In the genomic region with DNA sequence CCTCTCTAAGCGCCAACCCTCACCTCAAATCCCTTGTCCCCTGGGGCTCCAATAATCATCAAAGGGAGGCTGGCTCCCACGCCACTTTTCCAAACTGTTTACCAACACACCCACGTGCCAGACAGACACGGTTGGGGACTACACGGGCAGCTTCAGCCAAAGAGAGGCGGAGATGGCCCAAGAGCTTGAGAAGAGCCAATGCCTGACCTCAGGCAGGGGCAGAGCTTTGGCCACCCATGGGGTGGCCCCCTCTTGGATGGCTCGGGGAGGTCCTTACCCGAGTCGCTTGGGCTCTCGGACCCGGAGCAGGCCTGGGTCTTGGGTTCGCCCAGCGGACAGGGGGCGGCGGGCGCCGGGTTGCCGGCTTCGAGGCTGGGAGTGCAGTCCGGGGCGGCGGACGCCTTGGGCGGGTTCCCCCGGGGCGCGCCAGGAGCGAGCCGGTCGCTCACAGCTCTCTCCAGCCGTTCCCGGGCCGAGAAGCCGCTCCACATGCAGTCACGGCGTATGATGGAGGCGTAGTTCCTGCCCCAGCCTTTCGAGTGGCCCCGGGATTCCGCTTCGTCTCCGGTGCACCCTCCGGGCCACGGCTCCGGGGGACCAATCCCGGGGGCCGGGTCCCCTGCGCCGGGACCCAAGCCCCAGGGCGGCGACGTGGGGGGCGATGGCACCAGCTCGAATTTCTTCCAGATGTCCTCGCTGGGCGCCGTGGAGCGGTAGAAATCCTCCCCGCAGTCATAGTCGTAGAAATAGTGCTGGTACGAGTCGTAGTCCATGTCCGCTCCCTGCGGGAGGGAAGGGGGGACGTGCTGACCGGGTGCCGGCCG, we compare ENCODE assay signal across 8 cellular contexts. TPM values are rescaled to one million over a fixed set of nuclear protein-coding genes. Genes with fewer than 3 reads are reported as not detected.
DNase-seq lines count a peak whose midpoint lies in the region; ATAC-seq and TF ChIP-seq lines count a peak whose summit lies in the region.

No MANE protein-coding gene starts in this region.

- H3K9me3 Mint-ChIP-seq in Calu3 (ENCODE audit: low read depth, unreplicated experiment): no peaks in the 10 kb centered on the region
- no peaks in the 10 kb centered on the region for H3K9me3 Mint-ChIP-seq in T-cell

- H3K9me3 ChIP-seq in neural cell (ENCODE audit: low read length): no peaks in the 10 kb centered on the region

- H2AFZ ChIP-seq in neural cell (ENCODE audit: low read depth, low read length): peak overlapping the region; percentile 54

- intact Hi-C loops in Calu3 (cut with micrococcal nuclease; ENCODE audit: unreplicated experiment): loop anchor here (5.0 kb wide), 1 partner anchor 54 kb away; no protein-coding TSS in a partner anchor

- ATAC-seq in HG02678 (IDR thresholded peaks at IDR 0.05; ENCODE audit: unreplicated experiment) (peak; percentile 9), T-cell (replicated peaks in 1 of 4) (peak in 3 of 4 experiments; percentile 3 to 8 (median 4)), esophagus mucosa (peak; percentile 13)

- no peaks in the 10 kb centered on the region for H3K27me3 ChIP-seq in neural cell (ENCODE audit: insufficient read depth, low read depth, low read length)

- H3K36me3 Mint-ChIP-seq in Calu3 (ENCODE audit: insufficient read depth, unreplicated experiment) (peaks cover 14% of the 10 kb centered on the region), T-cell (no peaks in the 10 kb centered on the region)

- H3K27ac Mint-ChIP-seq in Calu3 (ENCODE audit: unreplicated experiment) (no peak overlapping the region), T-cell (no peak overlapping the region)

- H4K20me1 ChIP-seq in neural cell (ENCODE audit: insufficient read depth): no peaks in the 10 kb centered on the region

- H3F3A ChIP-seq in neural cell (ENCODE audit: insufficient read depth, low read length, poor library complexity, severe bottlenecking): no peaks in the 10 kb centered on the region

- peak overlapping the region; percentile 99 for H3K4me3 ChIP-seq in neural cell (ENCODE audit: low read length)

- peak overlapping the region; percentile 68 for H3K27ac ChIP-seq in neural cell (ENCODE audit: low read length)

- H3K4me3 Mint-ChIP-seq in Calu3 (ENCODE audit: low read depth, unreplicated experiment) (peak overlapping the region; percentile 86), T-cell (peak overlapping the region; percentile 61 to 71 (median 65))

- H3K36me3 ChIP-seq in neural cell (ENCODE audit: insufficient read depth, low read length): peaks cover 5% of the 10 kb centered on the region

- BruUV-seq in Calu3 (replicated peaks; lab: Mats Ljungman, UMichigan): no TSS peak

- H3K9ac ChIP-seq in neural cell (ENCODE audit: low read length): peak overlapping the region; percentile 89

- H3K4me2 ChIP-seq in neural cell (ENCODE audit: low read length): peak overlapping the region; percentile 72

- DNase-seq in Calu3: peak; percentile 43
- peak in 4 of 34 experiments; percentile 7 to 25 (median 9) for DNase-seq in T-cell
- no peak for DNase-seq in NCI-H128 (lab: John Stamatoyannopoulos, UW; ENCODE audit: unreplicated experiment)
- no peak for DNase-seq in amniotic stem cell (lab: John Stamatoyannopoulos, UW)
- no peak for DNase-seq in cortex of kidney (lab: John Stamatoyannopoulos, UW)

- no peaks in the 10 kb centered on the region for H3K79me2 ChIP-seq in neural cell (replicated peaks; ENCODE audit: insufficient read depth, low read length)

- TF ChIP-seq EP300 in neural cell (conservative IDR thresholded peaks at IDR 0.05; ENCODE audit: poor library complexity, severe bottlenecking): no peak

- TF ChIP-seq CTCF in Calu3 (IDR thresholded peaks at IDR 0.05; ENCODE audit: unreplicated experiment) (no peak), neural cell (IDR thresholded peaks at IDR 0.05; ENCODE audit: poor library complexity, severe bottlenecking) (no peak)

- TF ChIP-seq RAD21 in neural cell (conservative IDR thresholded peaks at IDR 0.05): no peak

- POLR2A ChIA-PET in T-cell (lab: Charles Lee): no interaction called here

- H3K9me2 ChIP-seq in neural cell (ENCODE audit: insufficient read depth, low read length): no peaks in the 10 kb centered on the region

- CTCF ChIA-PET in Calu3 (lab: Charles Lee) (interaction anchor here (0.6 to 2.6 kb wide), 7 partner anchors 7 to 327 kb away, joined by 3 to 26 read pairs (median 4); no protein-coding TSS in a partner anchor), T-cell (lab: Charles Lee) (no interaction called here)

- H3K27me3 Mint-ChIP-seq in Calu3 (ENCODE audit: unreplicated experiment) (peaks cover 60% of the 10 kb centered on the region), T-cell (peaks cover 47 to 57% of the 10 kb centered on the region in 2 donors)

- H3K4me1 Mint-ChIP-seq in Calu3 (ENCODE audit: low read depth, unreplicated experiment): peaks cover 12% of the 10 kb centered on the region
- H3K4me1 Mint-ChIP-seq in T-cell: peaks cover 0 to 6% (median 5%) of the 10 kb centered on the region in 3 donors

TF ChIP-seq in neural cell, 6 proteins besides CTCF, POLR2A, EP300 and RAD21:
- TF ChIP-seq POLR2AphosphoS5 (IDR thresholded peaks at IDR 0.05) (no peak), MXI1 (conservative IDR thresholded peaks at IDR 0.05; ENCODE audit: poor library complexity, severe bottlenecking) (peak; percentile 55)

RNA-seq across cellular contexts. Expression of a gene that starts 0.8 kb away (rescaled TPM):
- 0.59 and 0.78 TPM in 2 replicates for total RNA-seq in Calu3 (2022)
- under 1 TPM; 0.13 to 0.38 (median 0.22) TPM for total RNA-seq in T-cell
- 16.9 TPM for total RNA-seq in esophagus mucosa
- polyA plus RNA-seq in neural cell: 35.2 and 36.3 TPM in 2 replicates
- polyA minus RNA-seq in neural cell: 59.2 and 72.6 TPM in 2 replicates

RNA-seq across cellular contexts. Expression of a gene that starts 17.6 kb away (rescaled TPM):
- total RNA-seq in Calu3 (2022) (17.6 and 21.8 TPM in 2 replicates), T-cell (10 to 100 TPM; 12.2 to 17.4 (median 16.0) TPM), esophagus mucosa (18.4 TPM)
- polyA plus RNA-seq in neural cell: 72.2 and 90.6 TPM in 2 replicates
- 61.0 and 66.2 TPM in 2 replicates for polyA minus RNA-seq in neural cell

RNA-seq across cellular contexts. Expression of a gene that starts 54.1 kb away (rescaled TPM):
- total RNA-seq in Calu3 (2022) (3.9 and 4.9 TPM in 2 replicates), T-cell (1 to 10 TPM in 4 of 5 donors, under 1 TPM in 1; 0.39 to 3.5 (median 1.4) TPM), esophagus mucosa (25.2 TPM)
- 7.0 and 7.8 TPM in 2 replicates for polyA plus RNA-seq in neural cell
- 5.1 and 7.3 TPM in 2 replicates for polyA minus RNA-seq in neural cell

Comparison
In these comparisons a context has a peak if more than half of its experiments do, and no peak if none do; other contexts are left out.
1. RNA of a gene that starts 0.8 kb away (total RNA-seq): 16.9 TPM in esophagus mucosa (single experiment); 0.59 to 0.78 TPM in Calu3 and 0.13 to 0.38 TPM in T-cell; every median in the first group is over 10 times any median in the second.
2. Peak in every context shown above with its lines, with median percentiles within 50 percentile points of each other: ATAC-seq.